In genomic region chr12:111173391-111174282, GRCh38 we compare ENCODE assay signal across 20 cellular contexts.
"Had no signal": no experiment of that assay in that cellular context is flagged by ENCODE, and none has a peak within 500 bp of the region (broad histone marks: within the 10 kb centered on the region; RNA-seq: fewer than 3 reads in every experiment).

No MANE protein-coding gene starts in this region.

- H3K9me3 Mint-ChIP-seq: activated CD4-positive, alpha-beta T cell treated with anti-CD3 and anti-CD28 coated beads, Interleukin-2, amount 10 ng/mL, durations not matched to agents 7 days and 5 days; activated naive CD8-positive, alpha-beta T cell treated with anti-CD3 and anti-CD28 coated beads, Interleukin-2, amount 10 ng/mL, durations not matched to agents 7 days and 5 days; activated T-helper 1 cell treated with anti-CD3 and anti-CD28 coated beads, Interleukin-12 subunit alpha, Interleukin-12 subunit beta, Interleukin-2, Interleukin-4 antibody, amounts not matched to agents 30 ng/mL and 10 ng/mL and 1 ng/mL, durations not matched to agents 14 hours and 24 hours and 36 hours; natural killer cell treated with Interleukin-12 subunit alpha and Interleukin-12 subunit beta and Interleukin-15 and Interleukin-18, amount 100 ng/mL, for 72 hours had no signal

- FAIRE-seq: endothelial cell of umbilical vein, small intestine, TTC549 had no signal

- H3K4me3 ChIP-seq: esophagus squamous epithelium, prostate gland had no signal

- DNase-seq: activated CD4-positive, alpha-beta T cell treated with anti-CD3 and anti-CD28 coated beads, Interleukin-2, amount 10 ng/mL, durations not matched to agents 7 days and 5 days; activated naive CD4-positive, alpha-beta T cell; activated naive CD8-positive, alpha-beta T cell treated with anti-CD3 and anti-CD28 coated beads, Interleukin-2, amount 10 ng/mL, durations not matched to agents 7 days and 5 days; brain microvascular endothelial cell; cortex of kidney; effector CD8-positive, alpha-beta T cell; esophagus squamous epithelium; kidney glomerular epithelial cell; mesenchymal stem cell; right cardiac atrium; small intestine; stimulated activated CD4-positive, alpha-beta T cell treated with anti-CD3 and anti-CD28 coated beads, Interleukin-4, amount 100 ng/mL, for 24 hours; stimulated activated naive CD8-positive, alpha-beta T cell treated with anti-CD3 and anti-CD28 coated beads, Interleukin-15, Interleukin-2, amounts not matched to agents 100 U/mL and 50 U/mL, for 24 hours; T-helper 17 cell; trophoblast cell had no signal

- H3K36me3 ChIP-seq: brain microvascular endothelial cell, esophagus squamous epithelium, prostate gland had no signal

- H3K36me3 Mint-ChIP-seq: activated naive CD8-positive, alpha-beta T cell treated with anti-CD3 and anti-CD28 coated beads, Interleukin-2, amount 10 ng/mL, durations not matched to agents 7 days and 5 days; natural killer cell treated with Interleukin-12 subunit alpha and Interleukin-12 subunit beta and Interleukin-15 and Interleukin-18, amount 100 ng/mL, for 72 hours had no signal

- H3K4me3 Mint-ChIP-seq: activated CD4-positive, alpha-beta T cell treated with anti-CD3 and anti-CD28 coated beads, Interleukin-2, amount 10 ng/mL, durations not matched to agents 7 days and 5 days; activated naive CD8-positive, alpha-beta T cell treated with anti-CD3 and anti-CD28 coated beads, Interleukin-2, amount 10 ng/mL, durations not matched to agents 7 days and 5 days; activated T-helper 1 cell treated with anti-CD3 and anti-CD28 coated beads, Interleukin-12 subunit alpha, Interleukin-12 subunit beta, Interleukin-2, Interleukin-4 antibody, amounts not matched to agents 30 ng/mL and 10 ng/mL and 1 ng/mL, durations not matched to agents 14 hours and 24 hours and 36 hours; natural killer cell treated with Interleukin-12 subunit alpha and Interleukin-12 subunit beta and Interleukin-15 and Interleukin-18, amount 100 ng/mL, for 72 hours; T-helper 17 cell had no signal

- H3K27me3 ChIP-seq: brain microvascular endothelial cell had no signal

- H3K27ac Mint-ChIP-seq: activated CD4-positive, alpha-beta T cell treated with anti-CD3 and anti-CD28 coated beads, Interleukin-2, amount 10 ng/mL, durations not matched to agents 7 days and 5 days; activated naive CD8-positive, alpha-beta T cell treated with anti-CD3 and anti-CD28 coated beads, Interleukin-2, amount 10 ng/mL, durations not matched to agents 7 days and 5 days; activated T-helper 1 cell treated with anti-CD3 and anti-CD28 coated beads, Interleukin-12 subunit alpha, Interleukin-12 subunit beta, Interleukin-2, Interleukin-4 antibody, amounts not matched to agents 30 ng/mL and 10 ng/mL and 1 ng/mL, durations not matched to agents 14 hours and 24 hours and 36 hours; natural killer cell treated with Interleukin-12 subunit alpha and Interleukin-12 subunit beta and Interleukin-15 and Interleukin-18, amount 100 ng/mL, for 72 hours; T-helper 17 cell had no signal
